ENCODE assay signal across 1 cellular context in genomic region chr7:6424702-6425072, GRCh38.
TF ChIP-seq lines count a peak whose summit lies in the region.

No MANE protein-coding gene starts in this region.

TF ChIP-seq in SK-N-SH, 30 proteins besides CTCF, POLR2A, EP300 and RAD21:
- TF ChIP-seq USF2 (IDR thresholded peaks at IDR 0.05; ENCODE audit: borderline replicate concordance, low read depth, low read length) (no peak), IRF3 (IDR thresholded peaks at IDR 0.05; ENCODE audit: low read depth, low read length) (no peak), FOXM1 (IDR thresholded peaks at IDR 0.05; ENCODE audit: low read depth) (no peak), NFIC (IDR thresholded peaks at IDR 0.05; ENCODE audit: borderline replicate concordance) (no peak), SIN3A (IDR thresholded peaks at IDR 0.05; ENCODE audit: borderline replicate concordance, low read depth, low read length) (no peak), REST (IDR thresholded peaks at IDR 0.05; ENCODE audit: low read depth, low read length) (no peak), TEAD4 (IDR thresholded peaks at IDR 0.05; ENCODE audit: borderline replicate concordance, insufficient read depth) (no peak), CHD2 (IDR thresholded peaks at IDR 0.05; ENCODE audit: low read length, partially characterized antibody) (no peak), POLR2AphosphoS5 (IDR thresholded peaks at IDR 0.05; ENCODE audit: low read depth, low read length) (no peak), TAF1 (IDR thresholded peaks at IDR 0.05; ENCODE audit: borderline replicate concordance, low read depth, low read length) (no peak), GATA2 (CRISPR knock-in tag; IDR thresholded peaks at IDR 0.05) (no peak), RXRA (IDR thresholded peaks at IDR 0.05; ENCODE audit: borderline replicate concordance, low read depth) (no peak), USF1 (IDR thresholded peaks at IDR 0.05; ENCODE audit: borderline replicate concordance, low read depth) (no peak), SMC3 (IDR thresholded peaks at IDR 0.05; ENCODE audit: low read depth, low read length) (no peak), YY1 (IDR thresholded peaks at IDR 0.05; ENCODE audit: low read depth) (no peak), ZBTB33 (IDR thresholded peaks at IDR 0.05; ENCODE audit: borderline replicate concordance, low read depth) (no peak), JUND (IDR thresholded peaks at IDR 0.05) (no peak), TCF12 (IDR thresholded peaks at IDR 0.05) (no peak), FOXJ3 (CRISPR knock-in tag; IDR thresholded peaks at IDR 0.05) (no peak)
